1 cellular context compared by ENCODE assay signal in the genomic region with DNA sequence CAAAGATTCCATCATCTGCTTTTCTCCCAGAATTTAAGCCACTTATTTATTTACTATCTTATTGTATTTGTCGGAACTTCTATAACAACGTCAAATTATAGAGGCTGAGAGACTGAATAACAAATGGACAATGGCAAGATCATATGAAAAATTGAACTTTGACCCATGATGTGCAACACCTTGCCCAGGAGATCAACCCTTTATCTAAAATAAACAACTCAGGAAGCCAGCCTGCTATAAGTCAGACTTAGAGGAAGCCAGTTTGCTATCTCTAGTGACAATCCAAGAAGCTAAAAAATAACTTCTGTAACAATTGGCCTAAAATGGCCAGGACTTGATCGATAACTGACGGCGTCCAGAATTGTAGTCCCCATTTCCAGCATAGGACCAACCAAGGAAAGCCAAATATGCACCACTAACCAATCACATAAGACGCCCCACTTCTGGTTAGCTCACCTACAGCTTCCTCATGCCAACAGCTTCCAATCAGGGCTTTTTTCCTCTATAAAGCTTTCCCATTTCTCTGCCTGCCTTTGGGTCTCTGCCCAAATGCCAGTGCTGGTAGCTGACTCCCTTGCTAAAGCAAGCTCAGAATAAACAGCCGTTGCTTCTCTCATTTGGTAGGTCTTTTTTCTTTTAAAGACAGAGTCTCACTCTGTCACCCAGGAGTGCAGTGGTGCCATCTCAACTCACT.
TF ChIP-seq lines count a peak whose summit lies in the region.

No MANE protein-coding gene starts in this region.

TF ChIP-seq in GM23338, 12 proteins besides CTCF, POLR2A, EP300 and RAD21:
- TF ChIP-seq, protein P1, sequence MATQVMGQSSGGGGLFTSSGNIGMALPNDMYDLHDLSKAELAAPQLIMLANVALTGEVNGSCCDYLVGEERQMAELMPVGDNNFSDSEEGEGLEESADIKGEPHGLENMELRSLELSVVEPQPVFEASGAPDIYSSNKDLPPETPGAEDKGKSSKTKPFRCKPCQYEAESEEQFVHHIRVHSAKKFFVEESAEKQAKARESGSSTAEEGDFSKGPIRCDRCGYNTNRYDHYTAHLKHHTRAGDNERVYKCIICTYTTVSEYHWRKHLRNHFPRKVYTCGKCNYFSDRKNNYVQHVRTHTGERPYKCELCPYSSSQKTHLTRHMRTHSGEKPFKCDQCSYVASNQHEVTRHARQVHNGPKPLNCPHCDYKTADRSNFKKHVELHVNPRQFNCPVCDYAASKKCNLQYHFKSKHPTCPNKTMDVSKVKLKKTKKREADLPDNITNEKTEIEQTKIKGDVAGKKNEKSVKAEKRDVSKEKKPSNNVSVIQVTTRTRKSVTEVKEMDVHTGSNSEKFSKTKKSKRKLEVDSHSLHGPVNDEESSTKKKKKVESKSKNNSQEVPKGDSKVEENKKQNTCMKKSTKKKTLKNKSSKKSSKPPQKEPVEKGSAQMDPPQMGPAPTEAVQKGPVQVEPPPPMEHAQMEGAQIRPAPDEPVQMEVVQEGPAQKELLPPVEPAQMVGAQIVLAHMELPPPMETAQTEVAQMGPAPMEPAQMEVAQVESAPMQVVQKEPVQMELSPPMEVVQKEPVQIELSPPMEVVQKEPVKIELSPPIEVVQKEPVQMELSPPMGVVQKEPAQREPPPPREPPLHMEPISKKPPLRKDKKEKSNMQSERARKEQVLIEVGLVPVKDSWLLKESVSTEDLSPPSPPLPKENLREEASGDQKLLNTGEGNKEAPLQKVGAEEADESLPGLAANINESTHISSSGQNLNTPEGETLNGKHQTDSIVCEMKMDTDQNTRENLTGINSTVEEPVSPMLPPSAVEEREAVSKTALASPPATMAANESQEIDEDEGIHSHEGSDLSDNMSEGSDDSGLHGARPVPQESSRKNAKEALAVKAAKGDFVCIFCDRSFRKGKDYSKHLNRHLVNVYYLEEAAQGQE (IDR thresholded peaks at IDR 0.05; ENCODE audit: unreplicated experiment), result no peak
- no peak for TF ChIP-seq EZH2 (IDR thresholded peaks at IDR 0.05; ENCODE audit: low read depth, unreplicated experiment)
- TF ChIP-seq, protein P2, sequence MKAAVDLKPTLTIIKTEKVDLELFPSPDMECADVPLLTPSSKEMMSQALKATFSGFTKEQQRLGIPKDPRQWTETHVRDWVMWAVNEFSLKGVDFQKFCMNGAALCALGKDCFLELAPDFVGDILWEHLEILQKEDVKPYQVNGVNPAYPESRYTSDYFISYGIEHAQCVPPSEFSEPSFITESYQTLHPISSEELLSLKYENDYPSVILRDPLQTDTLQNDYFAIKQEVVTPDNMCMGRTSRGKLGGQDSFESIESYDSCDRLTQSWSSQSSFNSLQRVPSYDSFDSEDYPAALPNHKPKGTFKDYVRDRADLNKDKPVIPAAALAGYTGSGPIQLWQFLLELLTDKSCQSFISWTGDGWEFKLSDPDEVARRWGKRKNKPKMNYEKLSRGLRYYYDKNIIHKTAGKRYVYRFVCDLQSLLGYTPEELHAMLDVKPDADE (IDR thresholded peaks at IDR 0.05), result no peak
